ENCODE assay signal across 8 cellular contexts in genomic region chr3:33658971-33659848, GRCh38. TPM values are rescaled to one million over a fixed set of nuclear protein-coding genes. Genes with fewer than 3 reads are reported as not detected.
DNase-seq lines count a peak whose midpoint lies in the region; ATAC-seq and TF ChIP-seq lines count a peak whose summit lies in the region.

No MANE protein-coding gene starts in this region.

- RAD21 ChIA-PET in HCT116 (lab: Charles Lee; ENCODE audit: low non-redundant PET in 1 of 2, low total read pairs in 2 of 2, uncharacterized antibody in 2 of 2, unreplicated experiment in 2 of 2): no interaction called here

- H3K4me3 ChIP-seq in HCT116 (replicated peaks in 1 of 2; ENCODE audit: low read depth in 1 of 2, low read length in 2 of 2) (no peak overlapping the region), MG63 (peak overlapping the region; percentile 13; the same call in 1 of the 2 replicates), SK-N-SH (ENCODE audit: low read depth in 2 of 2, low read length in 1 of 2) (peak overlapping the region; percentile 51 to 62)

- no peaks in the 10 kb centered on the region for H3K9me2 ChIP-seq in HCT116 (ENCODE audit: insufficient read depth)
- no peaks in the 10 kb centered on the region for H3K9me2 ChIP-seq in SK-N-SH

- peak; percentile 17 for DNase-seq in activated CD4-positive, alpha-beta T cell treated with anti-CD3 and anti-CD28 coated beads for 48 hours
- no peak for DNase-seq in activated CD4-positive, alpha-beta T cell treated with anti-CD3 and anti-CD28 coated beads, Interleukin-2, amount 50 U/mL, for 4 hours
- no peak for DNase-seq in HCT116 (ENCODE audit: low read depth, low spot score)
- peak; percentile 33 for DNase-seq in MG63
- DNase-seq in SK-N-SH: peak; percentile 74
- DNase-seq in dermis microvascular lymphatic vessel endothelial cell (ENCODE audit: low read depth in 2 of 2): peak; percentile 59 to 80
- DNase-seq in stimulated activated CD8-positive, alpha-beta memory T cell treated with anti-CD3 and anti-CD28 coated beads, Interleukin-4, amount 100 ng/mL, for 48 hours: peak; percentile 33

- no peaks in the 10 kb centered on the region for H3K36me3 ChIP-seq in HCT116 (ENCODE audit: control insufficient read depth in 1 of 2, insufficient read depth in 2 of 2, low read length in 2 of 2)
- H3K36me3 ChIP-seq in MG63: no peaks in the 10 kb centered on the region
- H3K36me3 ChIP-seq in SK-N-SH (replicated peaks in 1 of 2; ENCODE audit: control insufficient read depth in 1 of 2, insufficient read depth in 2 of 2, low read length in 1 of 2): peaks cover 0 to 2% of the 10 kb centered on the region in 2 experiments

- no TSS peak for BruUV-seq in HCT116 (replicated peaks; lab: Mats Ljungman, UMichigan)

- no peak overlapping the region for H2AFZ ChIP-seq in HCT116 (ENCODE audit: low read depth, low read length, poor library complexity, severe bottlenecking)
- peak overlapping the region; percentile 77 for H2AFZ ChIP-seq in SK-N-SH (ENCODE audit: low read depth)

- whole genome bisulfite sequencing in SK-N-SH (ENCODE audit: low lambda C conversion rate): 3% methylated on average over 12 of the region's 16 CpGs

- peaks cover 25% of the 10 kb centered on the region; the same call in 1 of the 2 replicates for H3K79me2 ChIP-seq in HCT116 (ENCODE audit: insufficient read depth, low read length)
- peaks cover 43% of the 10 kb centered on the region for H3K79me2 ChIP-seq in SK-N-SH (ENCODE audit: insufficient read depth)

- POLR2A ChIA-PET in HCT116 (lab: Charles Lee) (no interaction called here), SK-N-SH (lab: Yijun Ruan, JAX) (interaction anchor here (0.6 to 2.1 kb wide), 9 partner anchors 10 to 258 kb away, joined by 3 to 47 read pairs (median 3); no protein-coding TSS in a partner anchor)

- H4K20me1 ChIP-seq in HCT116 (ENCODE audit: insufficient read depth) (no peaks in the 10 kb centered on the region), SK-N-SH (ENCODE audit: insufficient read depth) (no peaks in the 10 kb centered on the region)

- peaks cover 28% of the 10 kb centered on the region for H3F3A ChIP-seq in SK-N-SH (replicated peaks; ENCODE audit: insufficient read depth)

- peak in 1 of 2 experiments; percentile 23; a peak in 1 of 4 replicates for TF ChIP-seq EP300 in SK-N-SH (IDR thresholded peaks at IDR 0.05; ENCODE audit: borderline replicate concordance in 1 of 2, low read depth in 1 of 2, low read length in 1 of 2)

- CTCF ChIA-PET in HCT116 (lab: Charles Lee) (no interaction called here), SK-N-SH (lab: Yijun Ruan, JAX) (interaction anchor here (0.9 to 3.1 kb wide), 10 partner anchors 13 to 127 kb away, joined by 3 to 11 read pairs (median 4); partner anchors contain the start of gene CLASP2)

- TF ChIP-seq CTCF in HCT116 (IDR thresholded peaks at IDR 0.05 in 2 of 3, conservative IDR thresholded peaks at IDR 0.05 in 1 of 3; ENCODE audit: borderline replicate concordance in 1 of 3, insufficient read depth in 1 of 3, low read depth in 2 of 3, low read length in 2 of 3) (no peak), SK-N-SH (IDR thresholded peaks at IDR 0.05) (no peak)

- no peak for TF ChIP-seq POLR2A in HCT116 (IDR thresholded peaks at IDR 0.05; ENCODE audit: borderline replicate concordance, extremely low read depth, insufficient read depth, insufficient read length)

- peak; percentile 70 for ATAC-seq in HCT116

- H3K27ac ChIP-seq in HCT116 (ENCODE audit: low read depth, low read length) (no peak overlapping the region), SK-N-SH (ENCODE audit: low read depth in 2 of 2, low read length in 1 of 2) (peak overlapping the region; percentile 70 to 99), layer of hippocampus (ENCODE audit: low read depth, low read length) (peak overlapping the region; percentile 90)

- H3K4me1 ChIP-seq in HCT116 (ENCODE audit: control insufficient read depth in 1 of 2, insufficient read depth in 2 of 2, low read length in 2 of 2): peaks cover 3 to 9% of the 10 kb centered on the region in 2 experiments; a peak in 3 of 4 replicates
- peaks cover 10 to 26% of the 10 kb centered on the region in 2 experiments; a peak in 3 of 4 replicates for H3K4me1 ChIP-seq in SK-N-SH (ENCODE audit: control insufficient read depth in 1 of 2, insufficient read depth in 2 of 2, low read depth in 1 of 2, low read length in 1 of 2)

- no peaks in the 10 kb centered on the region for H3K9me3 ChIP-seq in HCT116 (ENCODE audit: control insufficient read depth in 1 of 2, insufficient read depth in 1 of 2, low read depth in 1 of 2, low read length in 2 of 2)
- no peaks in the 10 kb centered on the region for H3K9me3 ChIP-seq in MG63
- no peaks in the 10 kb centered on the region for H3K9me3 ChIP-seq in SK-N-SH

- peak overlapping the region; percentile 11; the same call in 1 of the 2 replicates for H3K4me2 ChIP-seq in HCT116 (ENCODE audit: low read length)
- H3K4me2 ChIP-seq in SK-N-SH: peak overlapping the region; percentile 78

- H3K27me3 ChIP-seq in HCT116 (ENCODE audit: insufficient read depth, low read length) (no peaks in the 10 kb centered on the region), MG63 (no peaks in the 10 kb centered on the region), SK-N-SH (ENCODE audit: insufficient read depth) (no peaks in the 10 kb centered on the region), layer of hippocampus (ENCODE audit: control insufficient read depth, insufficient read depth, low read length) (no peaks in the 10 kb centered on the region)

- intact Hi-C loops in HCT116 (cut with micrococcal nuclease): no loop called here

- H3K9ac ChIP-seq in HCT116 (ENCODE audit: low read length) (no peak overlapping the region), SK-N-SH (peak overlapping the region; percentile 28; the same call in 1 of the 2 replicates)

- TF ChIP-seq RAD21 in HCT116 (IDR thresholded peaks at IDR 0.05; ENCODE audit: low read depth) (no peak), SK-N-SH (IDR thresholded peaks at IDR 0.05; ENCODE audit: low read length) (peak; percentile 10; the same call in 1 of the 2 replicates)

TF ChIP-seq in HCT116, 20 proteins besides CTCF, POLR2A, EP300 and RAD21 (continues in another document):
- TF ChIP-seq SRF (IDR thresholded peaks at IDR 0.05; ENCODE audit: low read depth) (no peak), ZBTB33 (IDR thresholded peaks at IDR 0.05; ENCODE audit: extremely low read depth, insufficient replicate concordance, low read length) (no peak), ATF3 (IDR thresholded peaks at IDR 0.05) (0 out of 2 replicates have a peak, but pooled peaks have one; percentile 10), ZFX (IDR thresholded peaks at IDR 0.05) (no peak), POLR2AphosphoS5 (IDR thresholded peaks at IDR 0.05; ENCODE audit: low read depth, low read length) (no peak), FOSL1 (IDR thresholded peaks at IDR 0.05; ENCODE audit: low read depth) (no peak)

TF ChIP-seq in SK-N-SH, 30 proteins besides CTCF, POLR2A, EP300 and RAD21:
- TF ChIP-seq FOXM1 (IDR thresholded peaks at IDR 0.05; ENCODE audit: low read depth) (no peak), PBX3 (IDR thresholded peaks at IDR 0.05) (no peak), USF1 (IDR thresholded peaks at IDR 0.05; ENCODE audit: borderline replicate concordance, low read depth) (peak; percentile 28; the same call in 1 of the 2 replicates), GATA2 (CRISPR knock-in tag; IDR thresholded peaks at IDR 0.05) (peak; percentile 63), NRF1 (IDR thresholded peaks at IDR 0.05; ENCODE audit: low read depth, low read length) (peak; percentile 83), YY1 (IDR thresholded peaks at IDR 0.05; ENCODE audit: low read depth) (peak; percentile 27; the same call in 1 of the 2 replicates), JUND (IDR thresholded peaks at IDR 0.05) (no peak), GABPA (IDR thresholded peaks at IDR 0.05; ENCODE audit: low read depth) (no peak), MAX (IDR thresholded peaks at IDR 0.05; ENCODE audit: low read depth) (0 out of 2 replicates have a peak, but pooled peaks have one; percentile 69), CHD2 (IDR thresholded peaks at IDR 0.05; ENCODE audit: low read length, partially characterized antibody) (peak; percentile 63), MXI1 (IDR thresholded peaks at IDR 0.05; ENCODE audit: low read depth, low read length) (peak; percentile 87), TCF12 (IDR thresholded peaks at IDR 0.05) (peak; percentile 50), SIN3A (IDR thresholded peaks at IDR 0.05; ENCODE audit: borderline replicate concordance, low read depth, low read length) (peak; percentile 55; the same call in 1 of the 2 replicates), TEAD4 (IDR thresholded peaks at IDR 0.05; ENCODE audit: borderline replicate concordance, insufficient read depth) (no peak)

RNA-seq across cellular contexts. Expression of gene CLASP2, which starts 58.8 kb away (rescaled TPM):
- total RNA-seq in HCT116 (2021; ENCODE audit: unreplicated experiment): 36.3 TPM
- 9.1 and 9.7 TPM in 2 replicates for polyA plus RNA-seq in HCT116 (2012)
- total RNA-seq in MG63 (2014; rRNA removed; shearing (Covaris generic); ENCODE audit: low replicate concordance): 8.0 and 12.1 TPM in 2 replicates
- 13.2 and 18.8 TPM in 2 replicates for polyA plus RNA-seq in SK-N-SH (2012; rRNA removed)
- polyA plus RNA-seq in SK-N-SH (2012; cell fraction: cytosol; rRNA removed): 15.5 and 15.6 TPM in 2 replicates
- polyA plus RNA-seq in SK-N-SH (2012; cell fraction: nucleus; rRNA removed): 20.7 and 41.8 TPM in 2 replicates
- total RNA-seq in dermis microvascular lymphatic vessel endothelial cell: 54.0 and 54.5 TPM in 2 replicates

Comparison
In these comparisons a context has a peak if more than half of its experiments do, and no peak if none do; other contexts are left out.
1. DNase-seq: peak in activated CD4-positive, alpha-beta T cell treated with anti-CD3 and anti-CD28 coated beads for 48 hours (single experiment), MG63 (single experiment), SK-N-SH (single experiment), dermis microvascular lymphatic vessel endothelial cell (2 of 2) and stimulated activated CD8-positive, alpha-beta memory T cell treated with anti-CD3 and anti-CD28 coated beads, Interleukin-4, amount 100 ng/mL, for 48 hours (single experiment); none in activated CD4-positive, alpha-beta T cell treated with anti-CD3 and anti-CD28 coated beads, Interleukin-2, amount 50 U/mL, for 4 hours (0 of 2) and HCT116 (single experiment).
2. H3K4me3 ChIP-seq: peak in MG63 (single experiment) and SK-N-SH (2 of 2); none in HCT116 (0 of 2).